1 cellular context compared by ENCODE assay signal in genomic region chr12:105221588-105222325, GRCh38.
TF ChIP-seq lines count a peak whose summit lies in the region.

No MANE protein-coding gene starts in this region.

TF ChIP-seq in WTC11, 78 proteins besides CTCF, POLR2A, EP300 and RAD21 (continued from another document):
- no peak for TF ChIP-seq E2F4 (CRISPR knock-in tag; IDR thresholded peaks at IDR 0.05; ENCODE audit: borderline replicate concordance, low read depth)
- no peak for TF ChIP-seq ZNF263 (CRISPR knock-in tag; IDR thresholded peaks at IDR 0.05; ENCODE audit: low read depth)
- TF ChIP-seq EMX1 (CRISPR knock-in tag; IDR thresholded peaks at IDR 0.05) = no peak
TF ChIP-seq in WTC11: peak in this region for 0.
